ENCODE assay signal across 8 cellular contexts in genomic region chr1:96878640-96879039, GRCh38.
"Had no signal": no experiment of that assay in that cellular context is flagged by ENCODE, and none has a peak within 500 bp of the region (broad histone marks: within the 10 kb centered on the region; RNA-seq: fewer than 3 reads in every experiment).

No MANE protein-coding gene starts in this region.

- H3K4me2 ChIP-seq: GM23338 had no signal

- H3K9me3 ChIP-seq: HAP-1 had no signal

- H3K4me3 Mint-ChIP-seq: GM23338 had no signal

- H3K27ac Mint-ChIP-seq: GM23338 had no signal

- H3K4me1 ChIP-seq: HAP-1 had no signal

- H3K9me3 Mint-ChIP-seq: GM23338 had no signal

- FAIRE-seq: HTR-8/SVneo, K562 had no signal

- H3K36me3 ChIP-seq: HAP-1 had no signal

- ATAC-seq: GM23338, HCT116, K562 had no signal

- H3K4me3 ChIP-seq: GM23338, HAP-1, K562 had no signal

- DNase-seq: H7, IMR-90, KG1 had no signal
